Comparison of ENCODE assay signal across 26 cellular contexts in the genomic region with DNA sequence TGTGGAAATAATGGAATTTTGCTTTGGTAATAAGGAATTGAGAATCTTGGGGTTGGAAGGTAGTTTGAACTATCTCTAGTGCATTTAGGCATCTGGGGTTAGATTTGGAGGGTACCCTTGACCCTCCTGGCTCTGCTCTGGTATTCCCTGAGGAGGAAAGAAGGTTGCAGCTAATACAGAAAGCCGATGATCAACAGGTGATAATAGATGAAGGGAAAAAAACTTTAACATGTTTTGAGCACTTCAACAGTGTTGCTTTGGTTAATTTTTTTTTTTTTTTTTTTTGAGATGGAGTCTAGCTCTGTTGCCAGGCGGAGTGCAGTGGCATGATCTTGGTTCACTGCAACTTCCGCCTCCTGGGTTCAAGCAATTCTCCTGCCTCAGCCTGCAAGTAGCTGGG. TPM values are rescaled to one million over a fixed set of nuclear protein-coding genes. Genes with fewer than 3 reads are reported as not detected.
"Had no signal": no experiment of that assay in that cellular context is flagged by ENCODE, and none has a peak within 500 bp of the region (broad histone marks: within the 10 kb centered on the region; RNA-seq: fewer than 3 reads in every experiment).

No MANE protein-coding gene starts in this region.

- H3K27ac ChIP-seq: VCaP had no signal

- H3K4me3 ChIP-seq: K562 had no signal

- ATAC-seq: activated naive CD4-positive, alpha-beta T cell treated with anti-CD3 and anti-CD28 coated beads, Interleukin-2, amount 50 U/mL, for 72 hours; K562 had no signal

- H3K27me3 Mint-ChIP-seq: activated CD4-positive, alpha-beta memory T cell treated with anti-CD3 and anti-CD28 coated beads for 36 hours; activated CD4-positive, alpha-beta T cell treated with anti-CD3 and anti-CD28 coated beads, Interleukin-2, amount 10 ng/mL, durations not matched to agents 7 days and 5 days had no signal

- H3K4me3 Mint-ChIP-seq: activated CD4-positive, alpha-beta memory T cell treated with anti-CD3 and anti-CD28 coated beads for 36 hours; activated CD4-positive, alpha-beta T cell treated with anti-CD3 and anti-CD28 coated beads, Interleukin-2, amount 10 ng/mL, durations not matched to agents 7 days and 5 days; activated T-helper 1 cell treated with anti-CD3 and anti-CD28 coated beads, Interleukin-12 subunit alpha, Interleukin-12 subunit beta, Interleukin-2, Interleukin-4 antibody, amounts not matched to agents 30 ng/mL and 10 ng/mL and 1 ng/mL, durations not matched to agents 14 hours and 24 hours and 36 hours had no signal

- H3K27ac Mint-ChIP-seq: activated CD4-positive, alpha-beta memory T cell treated with anti-CD3 and anti-CD28 coated beads for 36 hours; activated CD4-positive, alpha-beta T cell treated with anti-CD3 and anti-CD28 coated beads, Interleukin-2, amount 10 ng/mL, durations not matched to agents 7 days and 5 days; activated T-helper 1 cell treated with anti-CD3 and anti-CD28 coated beads, Interleukin-12 subunit alpha, Interleukin-12 subunit beta, Interleukin-2, Interleukin-4 antibody, amounts not matched to agents 30 ng/mL and 10 ng/mL and 1 ng/mL, durations not matched to agents 14 hours and 24 hours and 36 hours had no signal

- H3K9me3 Mint-ChIP-seq: activated CD4-positive, alpha-beta memory T cell treated with anti-CD3 and anti-CD28 coated beads for 36 hours; activated CD4-positive, alpha-beta T cell treated with anti-CD3 and anti-CD28 coated beads, Interleukin-2, amount 10 ng/mL, durations not matched to agents 7 days and 5 days; activated naive CD4-positive, alpha-beta T cell treated with anti-CD3 and anti-CD28 coated beads, Interleukin-2, amount 50 U/mL, for 72 hours; activated T-helper 1 cell treated with anti-CD3 and anti-CD28 coated beads, Interleukin-12 subunit alpha, Interleukin-12 subunit beta, Interleukin-2, Interleukin-4 antibody, amounts not matched to agents 30 ng/mL and 10 ng/mL and 1 ng/mL, durations not matched to agents 14 hours and 24 hours and 36 hours had no signal

- DNase-seq: activated CD4-positive, alpha-beta memory T cell treated with anti-CD3 and anti-CD28 coated beads for 36 hours; activated CD4-positive, alpha-beta T cell treated with anti-CD3 and anti-CD28 coated beads, Interleukin-2, amount 10 ng/mL, durations not matched to agents 7 days and 5 days; activated CD4-positive, CD25-positive, alpha-beta regulatory T cell; activated CD8-positive, alpha-beta memory T cell treated with anti-CD3 and anti-CD28 coated beads, Interleukin-2, amount 50 U/mL, for 4 hours; activated effector memory CD4-positive, alpha-beta T cell treated with anti-CD3 and anti-CD28 coated beads, Interleukin-2, amount 50 U/mL, for 16 hours; activated naive CD4-positive, alpha-beta T cell treated with Interleukin-2 at 50 U/mL for 16 hours; Kasumi-1; NCI-H1092; NCI-H1417; NCI-H1930; NCI-H2171 treated with DMSO at 0.1 percent for 48 hours; NCI-H226; NCI-H526; NCI-H774; SIG-M5 had no signal

RNA-seq across cellular contexts. Expression of a gene that starts 54.6 kb away (rescaled TPM):
- total RNA-seq: activated CD4-positive, alpha-beta memory T cell treated with anti-CD3 and anti-CD28 coated beads for 36 hours; activated CD4-positive, alpha-beta T cell treated with anti-CD3 and anti-CD28 coated beads, Interleukin-2, amount 10 ng/mL, durations not matched to agents 7 days and 5 days; activated naive CD4-positive, alpha-beta T cell treated with anti-CD3 and anti-CD28 coated beads, Interleukin-2, amount 50 U/mL, for 72 hours; activated T-helper 1 cell treated with anti-CD3 and anti-CD28 coated beads, Interleukin-12 subunit alpha, Interleukin-12 subunit beta, Interleukin-2, Interleukin-4 antibody, amounts not matched to agents 30 ng/mL and 10 ng/mL and 1 ng/mL, durations not matched to agents 14 hours and 24 hours and 36 hours; cerebellum; K562; M059J; NCI-H460; OCI-LY7; RPMI7951; T-helper 2 cell treated with Interferon-gamma antibody and Interleukin-4, amounts not matched to agents 100 ng/mL and 5 ng/mL, for 36 hours had no signal
- polyA plus RNA-seq: adipose tissue had no signal
